Comparison of ENCODE assay signal across 18 cellular contexts in genomic region chr10:60281792-60282353, GRCh38.
DNase-seq lines count a peak whose midpoint lies in the region; ATAC-seq, FAIRE-seq and TF ChIP-seq lines count a peak whose summit lies in the region.
"Had no signal": no experiment of that assay in that cellular context is flagged by ENCODE, and none has a peak within 500 bp of the region (broad histone marks: within the 10 kb centered on the region; RNA-seq: fewer than 3 reads in every experiment).

No MANE protein-coding gene starts in this region.

- TF ChIP-seq POLR2A in K562 (conservative IDR thresholded peaks at IDR 0.05): no peak

- CTCF ChIA-PET in K562 (lab: Yijun Ruan, JAX; ENCODE audit: low intra/inter-chr PET ratio): interaction anchor here (0.5 kb wide), 1 partner anchor 1091 kb away, joined by 4 read pairs; no protein-coding TSS in a partner anchor

- ATAC-seq in K562: peak; percentile 65; the same call in 2 of the 3 replicates
- ATAC-seq: foreskin keratinocyte had no signal

- DNase-seq in LHCN-M2 (ENCODE audit: low read depth) (peak; percentile 56), K562 (ENCODE audit: extremely low read depth in 1 of 4, low spot score in 3 of 4) (peak in 1 of 4 experiments; percentile 65), right atrium auricular region (ENCODE audit: low spot score) (no peak), SW480 (ENCODE audit: low spot score) (no peak), H7 (no peak), UCSD-AML1 (lab: John Stamatoyannopoulos, UW; ENCODE audit: unreplicated experiment) (no peak)
- DNase-seq: activated CD4-positive, alpha-beta T cell treated with anti-CD3 and anti-CD28 coated beads, Interleukin-2, amount 10 ng/mL, durations not matched to agents 24 days and 14 days; DMS153; foreskin keratinocyte; left lung; NCI-H146; NCI-H774; ovary; Peyer's patch; stimulated activated CD4-positive, alpha-beta T cell treated with anti-CD3 and anti-CD28 coated beads, Interleukin-4, amount 100 ng/mL, for 1 hour had no signal

- H3K9ac ChIP-seq in K562 (ENCODE audit: insufficient read depth in 1 of 2, low read depth in 2 of 2, low read length in 2 of 2) (no peak overlapping the region), skeletal muscle satellite cell (ENCODE audit: low read depth, low read length) (peak overlapping the region; percentile 84)

- H3K9me1 ChIP-seq in K562 (ENCODE audit: control insufficient read depth, insufficient read depth, low read length): no peaks in the 10 kb centered on the region

- 8% methylated on average over 6 of the region's 6 CpGs for WGBS in K562 (ENCODE audit: insufficient coverage, low coverage, missing lambda C conversion rate)

- H3K27ac ChIP-seq in K562 (ENCODE audit: extremely low read depth, low read depth, low read length) (no peak overlapping the region; the same call in 2 of the 3 replicates), right atrium auricular region (peak overlapping the region; percentile 54 to 87)
- H3K27ac ChIP-seq: foreskin keratinocyte, ovary, Peyer's patch had no signal

- no peaks in the 10 kb centered on the region for H3K36me3 ChIP-seq in K562 (ENCODE audit: control insufficient read depth, insufficient read depth, low read length)
- peaks cover 17% of the 10 kb centered on the region for H3K36me3 ChIP-seq in right atrium auricular region
- H3K36me3 ChIP-seq in skeletal muscle satellite cell (ENCODE audit: insufficient read depth, low read length): no peaks in the 10 kb centered on the region
- H3K36me3 ChIP-seq in H7 (replicated peaks; ENCODE audit: control insufficient read depth, insufficient read depth, low read length): no peaks in the 10 kb centered on the region
- H3K36me3 ChIP-seq: left lung, ovary, Peyer's patch had no signal

- H4K20me1 ChIP-seq in K562 (replicated peaks; ENCODE audit: control insufficient read depth, insufficient read depth, low read length): no peaks in the 10 kb centered on the region

- peak; percentile 69 for FAIRE-seq in K562 (lab: Jason Lieb, UNC)
- FAIRE-seq: colon, TTC549 had no signal

- H3K4me1 ChIP-seq in K562 (replicated peaks in 1 of 2; ENCODE audit: control insufficient read depth in 2 of 2, insufficient read depth in 2 of 2, low read length in 2 of 2) (peaks cover 0 to 38% of the 10 kb centered on the region in 2 experiments; a peak in 3 of 5 replicates), right atrium auricular region (peaks cover 0 to 36% of the 10 kb centered on the region in 2 donors), skeletal muscle satellite cell (ENCODE audit: control insufficient read depth, insufficient read depth, low read length) (peaks cover 59% of the 10 kb centered on the region)
- H3K4me1 ChIP-seq: foreskin keratinocyte, left lung, Peyer's patch had no signal

- H3K9me3 ChIP-seq in K562 (replicated peaks; ENCODE audit: control insufficient read depth, insufficient read depth, low read depth, low read length) (no peaks in the 10 kb centered on the region), right atrium auricular region (no peaks in the 10 kb centered on the region), skeletal muscle satellite cell (replicated peaks; ENCODE audit: low read length) (no peaks in the 10 kb centered on the region)
- H3K9me3 ChIP-seq: left lung, ovary, Peyer's patch had no signal

- peak overlapping the region; percentile 89 for H2AFZ ChIP-seq in K562 (ENCODE audit: low read depth, low read length)

- TF ChIP-seq EP300 in K562 (IDR thresholded peaks at IDR 0.05; ENCODE audit: low read length): peak; percentile 82

- no peak for TF ChIP-seq RAD21 in K562 (CRISPR knock-in tag; conservative IDR thresholded peaks at IDR 0.05 in 1 of 2, IDR thresholded peaks at IDR 0.05 in 1 of 2)

- intact Hi-C loops in K562 (cut with micrococcal nuclease): no loop called here

- no TSS peak for BruUV-seq in K562 (replicated peaks; lab: Mats Ljungman, UMichigan)

- TF ChIP-seq CTCF in K562 (IDR thresholded peaks at IDR 0.05 in 2 of 3, conservative IDR thresholded peaks at IDR 0.05 in 1 of 3; ENCODE audit: insufficient read depth in 2 of 3, low read depth in 1 of 3, low read length in 3 of 3) (no peak), right atrium auricular region (IDR thresholded peaks at IDR 0.05) (no peak)

- H3K4me3 ChIP-seq in K562: no peak overlapping the region
- no peak overlapping the region for H3K4me3 ChIP-seq in right atrium auricular region
- H3K4me3 ChIP-seq in skeletal muscle satellite cell (ENCODE audit: low read length): peak overlapping the region; percentile 61
- no peak overlapping the region for H3K4me3 ChIP-seq in H7 (ENCODE audit: insufficient read depth, low read depth, low read length)
- H3K4me3 ChIP-seq: left lung, ovary, Peyer's patch had no signal

- POLR2A ChIA-PET in K562 (lab: Yijun Ruan, JAX): interaction anchor here (0.9 to 1.1 kb wide), 3 partner anchors 14 to 31 kb away, joined by 3 to 5 read pairs (median 4); no protein-coding TSS in a partner anchor

- in situ Hi-C loops in K562 (cut with MboI): no loop called here

- no peaks in the 10 kb centered on the region for H3K27me3 ChIP-seq in K562 (ENCODE audit: control insufficient read depth in 2 of 2, insufficient read depth in 2 of 2, low read length in 2 of 2)
- no peaks in the 10 kb centered on the region for H3K27me3 ChIP-seq in right atrium auricular region
- no peaks in the 10 kb centered on the region for H3K27me3 ChIP-seq in skeletal muscle satellite cell (ENCODE audit: control insufficient read depth, insufficient read depth, low read length)
- H3K27me3 ChIP-seq in H7 (ENCODE audit: control insufficient read depth, insufficient read depth, low read length): no peaks in the 10 kb centered on the region
- H3K27me3 ChIP-seq: foreskin keratinocyte, left lung, ovary, Peyer's patch had no signal

- H3K4me2 ChIP-seq in K562 (ENCODE audit: insufficient read depth, low read length) (peak overlapping the region; percentile 52), skeletal muscle satellite cell (ENCODE audit: low read length) (peak overlapping the region; percentile 81)

- H3K79me2 ChIP-seq in K562 (ENCODE audit: control insufficient read depth, insufficient read depth, low read length): 0 out of 3 replicates have a peak, but pooled peaks cover 4% of the 10 kb centered on the region

TF ChIP-seq in K562, 482 proteins besides CTCF, POLR2A, EP300 and RAD21 (continues in another document):
- 0 out of 2 replicates have a peak, but pooled peaks have one; percentile 40 for TF ChIP-seq SMARCE1 (IDR thresholded peaks at IDR 0.05)
- TF ChIP-seq TBL1XR1 (IDR thresholded peaks at IDR 0.05; ENCODE audit: low read length in 2 of 2): peak in 1 of 2 experiments; percentile 52; a peak in 1 of 4 replicates
- TF ChIP-seq ZNF639 (CRISPR knock-in tag; conservative IDR thresholded peaks at IDR 0.05 in 1 of 2, IDR thresholded peaks at IDR 0.05 in 1 of 2): peak in 1 of 2 experiments; percentile 59; a peak in 1 of 4 replicates
- TF ChIP-seq ATF7 (IDR thresholded peaks at IDR 0.05): peak; percentile 86
- TF ChIP-seq ATF1 (CRISPR knock-in tag; IDR thresholded peaks at IDR 0.05): no peak
- peak; percentile 40 for TF ChIP-seq ATF1 (tag; IDR thresholded peaks at IDR 0.05)
- TF ChIP-seq MAFF (IDR thresholded peaks at IDR 0.05; ENCODE audit: low read length): 0 out of 2 replicates have a peak, but pooled peaks have one; percentile 2
- peak; percentile 21 for TF ChIP-seq MEIS2 (IDR thresholded peaks at IDR 0.05; ENCODE audit: partially characterized antibody)
- peak; percentile 67; the same call in 1 of the 2 replicates for TF ChIP-seq ZNF24 (IDR thresholded peaks at IDR 0.05)
- peak; percentile 20; the same call in 1 of the 2 replicates for TF ChIP-seq MAFK (IDR thresholded peaks at IDR 0.05; ENCODE audit: low read length)
- 0 out of 2 replicates have a peak, but pooled peaks have one; percentile 23 for TF ChIP-seq CREB1 (IDR thresholded peaks at IDR 0.05)
- no peak for TF ChIP-seq CREB1 (CRISPR knock-in tag; IDR thresholded peaks at IDR 0.05)
- peak; percentile 15; the same call in 1 of the 2 replicates for TF ChIP-seq HMBOX1 (IDR thresholded peaks at IDR 0.05)
- TF ChIP-seq RCOR1 (IDR thresholded peaks at IDR 0.05; ENCODE audit: borderline replicate concordance in 1 of 2, low read depth in 2 of 2, low read length in 2 of 2): peak in 1 of 2 experiments; percentile 49; a peak in 1 of 4 replicates
- no peak for TF ChIP-seq PHTF2 (CRISPR knock-in tag; IDR thresholded peaks at IDR 0.05)
